ENCODE assay signal across 1 cellular context in the genomic region with DNA sequence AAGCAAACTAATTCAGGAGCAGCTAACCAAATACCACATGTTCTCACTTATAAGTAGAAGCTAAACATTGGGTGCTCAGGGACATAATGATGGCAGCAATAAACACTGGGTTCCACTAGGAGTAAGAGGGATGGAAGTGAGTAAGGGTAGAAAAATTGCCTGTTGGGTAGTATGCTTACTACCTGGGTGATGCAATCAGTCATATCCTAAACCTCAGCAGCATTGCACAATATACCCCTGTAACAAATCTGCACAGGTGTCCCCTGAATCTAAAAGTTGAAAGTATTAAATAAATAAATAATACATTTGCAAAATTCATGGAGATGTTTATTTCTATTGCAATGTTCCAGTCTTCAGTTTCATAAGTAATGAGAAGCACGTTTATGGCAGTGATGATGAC.
A peak's percentile ranks its signal among the peaks of the same experiment; 100 is the strongest.
TF ChIP-seq lines count a peak whose summit lies in the region.

No MANE protein-coding gene starts in this region.

TF ChIP-seq in IMR-90, 13 proteins besides CTCF, POLR2A, EP300 and RAD21:
- no peak for TF ChIP-seq BHLHE40 (IDR thresholded peaks at IDR 0.05; ENCODE audit: low read depth, low read length)
- TF ChIP-seq CEBPB (IDR thresholded peaks at IDR 0.05; ENCODE audit: low read depth, low read length), result peak; percentile 53; the same call in 1 of the 2 replicates
- no peak for TF ChIP-seq USF2 (IDR thresholded peaks at IDR 0.05; ENCODE audit: low read depth, low read length)
